In genomic region chr1:14945132-14946010, GRCh38 we compare ENCODE assay signal across 10 cellular contexts.
A peak's percentile ranks its signal among the peaks of the same experiment; 100 is the strongest.
DNase-seq lines count a peak whose midpoint lies in the region; ATAC-seq and TF ChIP-seq lines count a peak whose summit lies in the region.
"Had no signal": no experiment of that assay in that cellular context is flagged by ENCODE, and none has a peak within 500 bp of the region (broad histone marks: within the 10 kb centered on the region; RNA-seq: fewer than 3 reads in every experiment).

No MANE protein-coding gene starts in this region.

- H3K27me3 Mint-ChIP-seq in activated CD8-positive, alpha-beta T cell treated with anti-CD3 and anti-CD28 coated beads, Interleukin-2, amount 10 ng/mL, durations not matched to agents 7 days and 5 days (ENCODE audit: low read depth), result no peaks in the 10 kb centered on the region
- H3K27me3 Mint-ChIP-seq: activated B cell treated with CpG ODN at 0.5 μM for 24 hours had no signal

- H3K36me3 ChIP-seq in SK-N-MC (ENCODE audit: insufficient read depth, low read length), result no peaks in the 10 kb centered on the region

- no peak overlapping the region for H3K9ac ChIP-seq in SK-N-MC (ENCODE audit: insufficient read length)

- TF ChIP-seq CTCF in foreskin fibroblast (IDR thresholded peaks at IDR 0.05; ENCODE audit: low read depth, low read length) (no peak), omental fat pad (IDR thresholded peaks at IDR 0.05) (no peak)

- H3K4me3 ChIP-seq in SK-N-MC, result no peak overlapping the region
- H3K4me3 ChIP-seq in foreskin fibroblast (ENCODE audit: low read depth in 1 of 2, low read length in 2 of 2), result peak overlapping the region; percentile 39 to 41

- CTCF ChIA-PET in activated CD8-positive, alpha-beta T cell treated with anti-CD3 and anti-CD28 coated beads, Interleukin-2, amount 10 ng/mL, durations not matched to agents 7 days and 5 days (lab: Charles Lee), result no interaction called here

- POLR2A ChIA-PET in activated CD8-positive, alpha-beta T cell treated with anti-CD3 and anti-CD28 coated beads, Interleukin-2, amount 10 ng/mL, durations not matched to agents 7 days and 5 days (lab: Charles Lee), result no interaction called here

- no peaks in the 10 kb centered on the region for H3K4me1 Mint-ChIP-seq in activated CD8-positive, alpha-beta T cell treated with anti-CD3 and anti-CD28 coated beads, Interleukin-2, amount 10 ng/mL, durations not matched to agents 7 days and 5 days (ENCODE audit: low read depth)
- H3K4me1 Mint-ChIP-seq: activated B cell treated with CpG ODN at 0.5 μM for 24 hours; CD8-positive, alpha-beta memory T cell had no signal

- H3K9me3 Mint-ChIP-seq in activated CD8-positive, alpha-beta T cell treated with anti-CD3 and anti-CD28 coated beads, Interleukin-2, amount 10 ng/mL, durations not matched to agents 7 days and 5 days (ENCODE audit: insufficient read depth), result no peaks in the 10 kb centered on the region
- H3K9me3 Mint-ChIP-seq: activated B cell treated with CpG ODN at 0.5 μM for 24 hours; CD8-positive, alpha-beta memory T cell had no signal

- DNase-seq in AG08395 (ENCODE audit: low spot score), result peak; percentile 80
- no peak for DNase-seq in SK-N-MC (ENCODE audit: low read depth, low spot score)
- peak; percentile 62 to 78 for DNase-seq in foreskin fibroblast
- no peak for DNase-seq in omental fat pad (ENCODE audit: low spot score)
- no peak for DNase-seq in COR-L47 (lab: John Stamatoyannopoulos, UW)
- DNase-seq in activated CD8-positive, alpha-beta T cell treated with anti-CD3 and anti-CD28 coated beads, Interleukin-2, amount 10 ng/mL, durations not matched to agents 7 days and 5 days, result no peak
- no peak for DNase-seq in activated naive CD4-positive, alpha-beta T cell treated with anti-CD3 and anti-CD28 coated beads, Interleukin-2, amount 50 U/mL, for 16 hours
- DNase-seq: activated B cell treated with CpG ODN at 0.5 μM for 24 hours; CD8-positive, alpha-beta memory T cell had no signal

- ATAC-seq in omental fat pad (ENCODE audit: low FRiP score), result peak; percentile 56
- no peak for ATAC-seq in GM21528 (IDR thresholded peaks at IDR 0.05; ENCODE audit: low FRiP score, unreplicated experiment)
- no peak for ATAC-seq in activated CD8-positive, alpha-beta T cell treated with anti-CD3 and anti-CD28 coated beads, Interleukin-2, amount 10 ng/mL, durations not matched to agents 7 days and 5 days

- no peak overlapping the region for H3K4me3 Mint-ChIP-seq in activated CD8-positive, alpha-beta T cell treated with anti-CD3 and anti-CD28 coated beads, Interleukin-2, amount 10 ng/mL, durations not matched to agents 7 days and 5 days
- H3K4me3 Mint-ChIP-seq: activated B cell treated with CpG ODN at 0.5 μM for 24 hours; CD8-positive, alpha-beta memory T cell had no signal

- H3K27ac ChIP-seq in SK-N-MC, result peak overlapping the region; percentile 50; the same call in 1 of the 2 replicates

- H3K27ac Mint-ChIP-seq in activated CD8-positive, alpha-beta T cell treated with anti-CD3 and anti-CD28 coated beads, Interleukin-2, amount 10 ng/mL, durations not matched to agents 7 days and 5 days, result no peak overlapping the region
- H3K27ac Mint-ChIP-seq: activated B cell treated with CpG ODN at 0.5 μM for 24 hours; CD8-positive, alpha-beta memory T cell had no signal

- H3K9me3 ChIP-seq in SK-N-MC (ENCODE audit: low read depth, low read length), result no peaks in the 10 kb centered on the region

- no peaks in the 10 kb centered on the region for H3K36me3 Mint-ChIP-seq in activated CD8-positive, alpha-beta T cell treated with anti-CD3 and anti-CD28 coated beads, Interleukin-2, amount 10 ng/mL, durations not matched to agents 7 days and 5 days (ENCODE audit: low read depth)
- H3K36me3 Mint-ChIP-seq: CD8-positive, alpha-beta memory T cell had no signal

Comparison
In these comparisons a context has a peak if more than half of its experiments do, and no peak if none do; other contexts are left out.
1. DNase-seq: peak in AG08395 (single experiment) and foreskin fibroblast (2 of 2); none in SK-N-MC (single experiment), omental fat pad (single experiment), COR-L47 (single experiment), activated CD8-positive, alpha-beta T cell treated with anti-CD3 and anti-CD28 coated beads, Interleukin-2, amount 10 ng/mL, durations not matched to agents 7 days and 5 days (single experiment) and activated naive CD4-positive, alpha-beta T cell treated with anti-CD3 and anti-CD28 coated beads, Interleukin-2, amount 50 U/mL, for 16 hours (single experiment).